In genomic region chr6:27684264-27685211, GRCh38 we compare ENCODE assay signal across 1 cellular context.
TF ChIP-seq lines count a peak whose summit lies in the region.

No MANE protein-coding gene starts in this region.

TF ChIP-seq in K562, 482 proteins besides CTCF, POLR2A, EP300 and RAD21 (continued from another document):
- TF ChIP-seq, protein P1, sequence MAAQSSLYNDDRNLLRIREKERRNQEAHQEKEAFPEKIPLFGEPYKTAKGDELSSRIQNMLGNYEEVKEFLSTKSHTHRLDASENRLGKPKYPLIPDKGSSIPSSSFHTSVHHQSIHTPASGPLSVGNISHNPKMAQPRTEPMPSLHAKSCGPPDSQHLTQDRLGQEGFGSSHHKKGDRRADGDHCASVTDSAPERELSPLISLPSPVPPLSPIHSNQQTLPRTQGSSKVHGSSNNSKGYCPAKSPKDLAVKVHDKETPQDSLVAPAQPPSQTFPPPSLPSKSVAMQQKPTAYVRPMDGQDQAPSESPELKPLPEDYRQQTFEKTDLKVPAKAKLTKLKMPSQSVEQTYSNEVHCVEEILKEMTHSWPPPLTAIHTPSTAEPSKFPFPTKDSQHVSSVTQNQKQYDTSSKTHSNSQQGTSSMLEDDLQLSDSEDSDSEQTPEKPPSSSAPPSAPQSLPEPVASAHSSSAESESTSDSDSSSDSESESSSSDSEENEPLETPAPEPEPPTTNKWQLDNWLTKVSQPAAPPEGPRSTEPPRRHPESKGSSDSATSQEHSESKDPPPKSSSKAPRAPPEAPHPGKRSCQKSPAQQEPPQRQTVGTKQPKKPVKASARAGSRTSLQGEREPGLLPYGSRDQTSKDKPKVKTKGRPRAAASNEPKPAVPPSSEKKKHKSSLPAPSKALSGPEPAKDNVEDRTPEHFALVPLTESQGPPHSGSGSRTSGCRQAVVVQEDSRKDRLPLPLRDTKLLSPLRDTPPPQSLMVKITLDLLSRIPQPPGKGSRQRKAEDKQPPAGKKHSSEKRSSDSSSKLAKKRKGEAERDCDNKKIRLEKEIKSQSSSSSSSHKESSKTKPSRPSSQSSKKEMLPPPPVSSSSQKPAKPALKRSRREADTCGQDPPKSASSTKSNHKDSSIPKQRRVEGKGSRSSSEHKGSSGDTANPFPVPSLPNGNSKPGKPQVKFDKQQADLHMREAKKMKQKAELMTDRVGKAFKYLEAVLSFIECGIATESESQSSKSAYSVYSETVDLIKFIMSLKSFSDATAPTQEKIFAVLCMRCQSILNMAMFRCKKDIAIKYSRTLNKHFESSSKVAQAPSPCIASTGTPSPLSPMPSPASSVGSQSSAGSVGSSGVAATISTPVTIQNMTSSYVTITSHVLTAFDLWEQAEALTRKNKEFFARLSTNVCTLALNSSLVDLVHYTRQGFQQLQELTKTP (IDR thresholded peaks at IDR 0.05; ENCODE audit: low read depth in 1 of 2, partially characterized antibody in 2 of 2) = peak in 1 of 2 experiments; percentile 41
- TF ChIP-seq MBD2 (IDR thresholded peaks at IDR 0.05; ENCODE audit: borderline replicate concordance, low read depth) = 0 out of 2 replicates have a peak, but pooled peaks have one; percentile 36
- TF ChIP-seq RCOR1 (IDR thresholded peaks at IDR 0.05; ENCODE audit: borderline replicate concordance in 1 of 2, low read depth in 2 of 2, low read length in 2 of 2) = peak; percentile 6 to 23; a peak in 1 of 4 replicates
- peak; percentile 93 for TF ChIP-seq BDP1 (IDR thresholded peaks at IDR 0.05; ENCODE audit: insufficient read depth, insufficient read length)
- peak; percentile 21; the same call in 1 of the 2 replicates for TF ChIP-seq SMARCA5 (IDR thresholded peaks at IDR 0.05)
- peak; percentile 26; the same call in 1 of the 2 replicates for TF ChIP-seq ZNF239 (CRISPR knock-in tag; IDR thresholded peaks at IDR 0.05)
- peak; percentile 28; the same call in 1 of the 2 replicates for TF ChIP-seq ZBTB7A (IDR thresholded peaks at IDR 0.05; ENCODE audit: borderline replicate concordance, control insufficient read depth, low read depth, low read length)
- TF ChIP-seq L3MBTL2 (IDR thresholded peaks at IDR 0.05) = peak; percentile 71
- TF ChIP-seq EWSR1 (IDR thresholded peaks at IDR 0.05; ENCODE audit: borderline replicate concordance, low read depth, partially characterized antibody) = no peak
- TF ChIP-seq KLF13 (tag; IDR thresholded peaks at IDR 0.05; ENCODE audit: borderline replicate concordance, low read depth) = 0 out of 2 replicates have a peak, but pooled peaks have one; percentile 42
- TF ChIP-seq ZBTB8A (IDR thresholded peaks at IDR 0.05; ENCODE audit: partially characterized antibody) = peak; percentile 22
- peak; percentile 39; the same call in 1 of the 2 replicates for TF ChIP-seq ATF3 (IDR thresholded peaks at IDR 0.05)
- peak; percentile 81 for TF ChIP-seq ATF3 (CRISPR knock-in tag; conservative IDR thresholded peaks at IDR 0.05)
- TF ChIP-seq ZKSCAN3 (CRISPR knock-in tag; IDR thresholded peaks at IDR 0.05) = no peak
- TF ChIP-seq, protein P2, sequence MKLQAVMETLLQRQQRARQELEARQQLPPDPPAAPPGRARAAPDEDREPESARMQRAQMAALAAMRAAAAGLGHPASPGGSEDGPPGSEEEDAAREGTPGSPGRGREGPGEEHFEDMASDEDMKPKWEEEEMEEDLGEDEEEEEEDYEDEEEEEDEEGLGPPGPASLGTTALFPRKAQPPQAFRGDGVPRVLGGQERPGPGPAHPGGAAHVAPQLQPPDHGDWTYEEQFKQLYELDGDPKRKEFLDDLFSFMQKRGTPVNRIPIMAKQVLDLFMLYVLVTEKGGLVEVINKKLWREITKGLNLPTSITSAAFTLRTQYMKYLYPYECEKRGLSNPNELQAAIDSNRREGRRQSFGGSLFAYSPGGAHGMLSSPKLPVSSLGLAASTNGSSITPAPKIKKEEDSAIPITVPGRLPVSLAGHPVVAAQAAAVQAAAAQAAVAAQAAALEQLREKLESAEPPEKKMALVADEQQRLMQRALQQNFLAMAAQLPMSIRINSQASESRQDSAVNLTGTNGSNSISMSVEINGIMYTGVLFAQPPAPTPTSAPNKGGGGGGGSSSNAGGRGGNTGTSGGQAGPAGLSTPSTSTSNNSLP (IDR thresholded peaks at IDR 0.05; ENCODE audit: borderline replicate concordance, low read depth, low read length) = peak; percentile 98
- TF ChIP-seq FOS (IDR thresholded peaks at IDR 0.05; ENCODE audit: extremely low read depth, insufficient read length) = peak; percentile 9
- peak; percentile 44; the same call in 1 of the 2 replicates for TF ChIP-seq SREBF2 (CRISPR knock-in tag; IDR thresholded peaks at IDR 0.05)
- TF ChIP-seq MYNN (IDR thresholded peaks at IDR 0.05) = 0 out of 2 replicates have a peak, but pooled peaks have one; percentile 58
- TF ChIP-seq MYNN (CRISPR knock-in tag; IDR thresholded peaks at IDR 0.05) = no peak
- no peak for TF ChIP-seq CCAR2 (IDR thresholded peaks at IDR 0.05; ENCODE audit: low read depth, low read length)
